Comparison of ENCODE assay signal across 8 cellular contexts in the genomic region with DNA sequence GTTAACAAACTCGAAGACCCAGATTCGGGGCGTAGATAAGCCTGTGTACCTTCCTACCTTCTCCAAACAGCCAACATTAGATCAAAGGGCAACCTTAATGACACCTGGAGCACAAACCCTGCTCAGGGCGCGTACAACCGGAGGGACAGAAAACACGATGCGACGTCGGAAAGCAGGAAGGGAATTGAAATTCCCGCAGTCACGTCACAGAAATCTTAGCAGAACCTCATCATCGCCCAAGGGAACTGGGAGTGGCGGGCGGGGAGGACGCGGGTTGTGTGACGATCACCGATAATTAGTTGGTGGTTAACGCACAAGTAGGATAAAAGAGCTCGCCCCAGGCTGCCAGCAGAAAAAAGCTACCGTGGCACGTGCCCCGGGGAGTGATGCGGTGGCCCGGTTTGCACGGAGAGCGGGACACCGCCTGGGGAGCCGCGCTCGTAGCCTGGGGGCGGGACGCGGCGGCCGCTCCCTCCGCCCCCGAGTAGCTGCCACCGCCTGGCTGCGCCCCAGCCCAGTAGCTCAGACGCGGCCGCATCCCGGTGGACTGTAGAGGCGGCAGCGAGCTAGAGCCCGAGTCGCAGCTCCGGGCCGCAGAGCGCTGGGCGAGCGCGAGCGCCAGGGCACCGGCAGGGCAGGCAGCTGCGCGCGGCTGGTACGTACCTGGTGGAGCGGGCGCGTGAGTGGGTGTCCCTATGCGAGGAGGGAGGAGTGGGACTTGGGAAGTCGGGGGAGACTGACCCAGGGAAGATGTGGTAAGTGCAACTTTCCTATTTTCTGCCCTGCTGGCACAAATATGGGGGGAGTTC. TPM values are rescaled to one million over a fixed set of nuclear protein-coding genes. Genes with fewer than 3 reads are reported as not detected.
DNase-seq lines count a peak whose midpoint lies in the region; ATAC-seq and TF ChIP-seq lines count a peak whose summit lies in the region.

A gene with protein sequence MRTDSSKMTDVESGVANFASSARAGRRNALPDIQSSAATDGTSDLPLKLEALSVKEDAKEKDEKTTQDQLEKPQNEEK (plus strand): TSS at position 525 of the 809 bp plus-strand sequence. CDS start 107,390 bp downstream, outside the sequence.

- ATAC-seq in GM19035 (IDR thresholded peaks at IDR 0.05; ENCODE audit: unreplicated experiment) (peak; percentile 90), HG03139 (IDR thresholded peaks at IDR 0.05; ENCODE audit: unreplicated experiment) (peak; percentile 87)

- H3K27ac ChIP-seq in duodenal mucosa (ENCODE audit: low read depth, low read length) (peak within 1 kb of the TSS; percentile 48), liver (ENCODE audit: low read depth in 1 of 2, low read length in 2 of 2) (peak within 1 kb of the TSS; percentile 63 to 65)

- peak; percentile 4 for TF ChIP-seq CTCF in liver (IDR thresholded peaks at IDR 0.05; ENCODE audit: low read depth, low read length, missing input control)

- H3K4me1 ChIP-seq in duodenal mucosa (ENCODE audit: control insufficient read depth in 1 of 2, insufficient read depth in 2 of 2, low read length in 2 of 2) (peaks cover 10 to 15% of the 10 kb centered on the region in 2 donors), liver (ENCODE audit: control insufficient read depth in 4 of 4, insufficient read depth in 4 of 4, low read length in 3 of 4) (peaks cover 0 to 18% (median 14%) of the 10 kb centered on the region in 4 donors)

- DNase-seq in Ammon's horn (ENCODE audit: low spot score) (peak; percentile 75), NCI-H2227 (lab: John Stamatoyannopoulos, UW; ENCODE audit: unreplicated experiment) (peak; percentile 81)
- DNase-seq in activated CD4-positive, alpha-beta T cell treated with anti-CD3 and anti-CD28 coated beads for 4 hours: peak; percentile 4 to 18
- DNase-seq in stimulated activated CD4-positive, alpha-beta T cell treated with anti-CD3 and anti-CD28 coated beads, Interleukin-4, amount 100 ng/mL, for 4 hours: peak; percentile 10 to 31

- H3K4me3 ChIP-seq in duodenal mucosa (ENCODE audit: low read depth in 1 of 2, low read length in 2 of 2) (peak within 1 kb of the TSS; percentile 74 to 83), liver (ENCODE audit: low read depth in 1 of 3, low read length in 3 of 3) (peak within 1 kb of the TSS; percentile 46 to 93 (median 87))

- H3K27me3 ChIP-seq in duodenal mucosa (ENCODE audit: control insufficient read depth in 1 of 2, insufficient read depth in 2 of 2, low read length in 2 of 2) (peaks cover 0 to 17% of the 10 kb centered on the region in 2 donors), liver (ENCODE audit: control insufficient read depth in 4 of 4, insufficient read depth in 4 of 4, low read length in 3 of 4) (peaks cover 0 to 3% (median 0%) of the 10 kb centered on the region in 4 donors)

- H3K9ac ChIP-seq in duodenal mucosa (ENCODE audit: low read depth in 1 of 2, low read length in 2 of 2) (peak within 1 kb of the TSS; percentile 58 to 78), liver (ENCODE audit: low read depth in 1 of 2, low read length in 2 of 2) (peak within 1 kb of the TSS; percentile 42 to 54)

- under 1% methylated on average over 66 of the region's 66 CpGs for WGBS in liver

- peak in 1 of 2 donors; percentile 54 for TF ChIP-seq RAD21 in liver (IDR thresholded peaks at IDR 0.05)

- H3K36me3 ChIP-seq in duodenal mucosa (ENCODE audit: control insufficient read depth in 1 of 2, insufficient read depth in 2 of 2, low read length in 2 of 2): no peaks in the 10 kb centered on the region
- H3K36me3 ChIP-seq in liver (ENCODE audit: control insufficient read depth in 4 of 4, insufficient read depth in 3 of 4, low read depth in 1 of 4, low read length in 3 of 4): no peaks in the 10 kb centered on the region

- no peaks in the 10 kb centered on the region for H3K9me3 ChIP-seq in duodenal mucosa (ENCODE audit: control insufficient read depth in 1 of 2, low read length in 2 of 2)
- H3K9me3 ChIP-seq in liver (ENCODE audit: control insufficient read depth in 4 of 4, low read length in 3 of 4): no peaks in the 10 kb centered on the region

TF ChIP-seq in liver, 16 proteins besides CTCF, POLR2A, EP300 and RAD21:
- TF ChIP-seq GABPA (IDR thresholded peaks at IDR 0.05 in 1 of 2, conservative IDR thresholded peaks at IDR 0.05 in 1 of 2): peak in 1 of 2 donors; percentile 16
- no peak for TF ChIP-seq HNF4G (IDR thresholded peaks at IDR 0.05)
- TF ChIP-seq, protein P1, sequence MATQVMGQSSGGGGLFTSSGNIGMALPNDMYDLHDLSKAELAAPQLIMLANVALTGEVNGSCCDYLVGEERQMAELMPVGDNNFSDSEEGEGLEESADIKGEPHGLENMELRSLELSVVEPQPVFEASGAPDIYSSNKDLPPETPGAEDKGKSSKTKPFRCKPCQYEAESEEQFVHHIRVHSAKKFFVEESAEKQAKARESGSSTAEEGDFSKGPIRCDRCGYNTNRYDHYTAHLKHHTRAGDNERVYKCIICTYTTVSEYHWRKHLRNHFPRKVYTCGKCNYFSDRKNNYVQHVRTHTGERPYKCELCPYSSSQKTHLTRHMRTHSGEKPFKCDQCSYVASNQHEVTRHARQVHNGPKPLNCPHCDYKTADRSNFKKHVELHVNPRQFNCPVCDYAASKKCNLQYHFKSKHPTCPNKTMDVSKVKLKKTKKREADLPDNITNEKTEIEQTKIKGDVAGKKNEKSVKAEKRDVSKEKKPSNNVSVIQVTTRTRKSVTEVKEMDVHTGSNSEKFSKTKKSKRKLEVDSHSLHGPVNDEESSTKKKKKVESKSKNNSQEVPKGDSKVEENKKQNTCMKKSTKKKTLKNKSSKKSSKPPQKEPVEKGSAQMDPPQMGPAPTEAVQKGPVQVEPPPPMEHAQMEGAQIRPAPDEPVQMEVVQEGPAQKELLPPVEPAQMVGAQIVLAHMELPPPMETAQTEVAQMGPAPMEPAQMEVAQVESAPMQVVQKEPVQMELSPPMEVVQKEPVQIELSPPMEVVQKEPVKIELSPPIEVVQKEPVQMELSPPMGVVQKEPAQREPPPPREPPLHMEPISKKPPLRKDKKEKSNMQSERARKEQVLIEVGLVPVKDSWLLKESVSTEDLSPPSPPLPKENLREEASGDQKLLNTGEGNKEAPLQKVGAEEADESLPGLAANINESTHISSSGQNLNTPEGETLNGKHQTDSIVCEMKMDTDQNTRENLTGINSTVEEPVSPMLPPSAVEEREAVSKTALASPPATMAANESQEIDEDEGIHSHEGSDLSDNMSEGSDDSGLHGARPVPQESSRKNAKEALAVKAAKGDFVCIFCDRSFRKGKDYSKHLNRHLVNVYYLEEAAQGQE (IDR thresholded peaks at IDR 0.05): no peak
- TF ChIP-seq JUND (IDR thresholded peaks at IDR 0.05): no peak
- peak in 1 of 2 donors; percentile 36 for TF ChIP-seq HNF4A (conservative IDR thresholded peaks at IDR 0.05)
- no peak for TF ChIP-seq NR2F2 (IDR thresholded peaks at IDR 0.05)
- no peak for TF ChIP-seq EGR1 (IDR thresholded peaks at IDR 0.05; ENCODE audit: low read depth in 2 of 2)
- peak; percentile 33 to 40 for TF ChIP-seq RXRA (IDR thresholded peaks at IDR 0.05)
- no peak for TF ChIP-seq FOXA1 (IDR thresholded peaks at IDR 0.05)
- peak; percentile 4 for TF ChIP-seq SP1 (IDR thresholded peaks at IDR 0.05)
- no peak for TF ChIP-seq TAF1 (conservative IDR thresholded peaks at IDR 0.05)

RNA-seq across cellular contexts. Expression of the gene that starts here (rescaled TPM):
- total RNA-seq in liver: 1 to 10 TPM; 2.5 to 2.6 TPM
- polyA plus RNA-seq in liver: 1 to 10 TPM; 3.5 to 5.1 TPM

Comparison
In these comparisons a context has a peak if more than half of its experiments do, and no peak if none do; other contexts are left out.
1. Peak in every context shown above with its lines: DNase-seq, ATAC-seq, H3K4me3 ChIP-seq and H3K27ac ChIP-seq.
2. DNase-seq: peak in every context shown above with its lines; median percentile 81 in NCI-H2227; 75 in Ammon's horn; 20 in stimulated activated CD4-positive, alpha-beta T cell treated with anti-CD3 and anti-CD28 coated beads, Interleukin-4, amount 100 ng/mL, for 4 hours; 11 in activated CD4-positive, alpha-beta T cell treated with anti-CD3 and anti-CD28 coated beads for 4 hours.